ENCODE assay signal across 28 cellular contexts in the genomic region with DNA sequence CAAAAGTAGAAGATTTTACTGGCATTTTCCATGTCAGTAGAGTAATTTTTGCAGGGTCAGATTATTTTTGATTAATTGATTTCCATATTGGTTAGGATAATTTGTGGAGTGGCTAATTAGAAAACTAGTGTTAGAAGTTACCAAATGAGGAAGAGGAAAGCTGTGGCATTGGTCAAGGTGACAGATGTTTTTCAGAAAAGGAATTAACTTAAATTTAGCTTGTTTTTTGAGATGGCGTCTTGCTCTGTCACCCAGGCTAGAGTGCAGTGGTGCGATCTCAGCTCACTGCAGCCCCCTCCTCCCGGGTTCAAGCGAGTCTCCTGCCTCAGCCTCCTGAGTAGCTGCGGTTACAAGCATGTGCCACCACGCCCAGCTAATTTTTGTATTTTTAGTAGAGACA.
"Had no signal": no experiment of that assay in that cellular context is flagged by ENCODE, and none has a peak within 500 bp of the region (broad histone marks: within the 10 kb centered on the region; RNA-seq: fewer than 3 reads in every experiment).

No MANE protein-coding gene starts in this region.

- H3K27me3 ChIP-seq: breast epithelium, heart left ventricle, pancreas, suprapubic skin, tibial artery, upper lobe of right lung had no signal

- H3K4me1 ChIP-seq: breast epithelium, heart left ventricle, pancreas, psoas muscle, suprapubic skin, tibial artery, upper lobe of right lung had no signal

- H3K9me3 ChIP-seq: breast epithelium, heart left ventricle, pancreas, psoas muscle, suprapubic skin, tibial artery, upper lobe of right lung had no signal

- H3K4me3 ChIP-seq: breast epithelium, heart left ventricle, pancreas, psoas muscle, smooth muscle cell, suprapubic skin, tibial artery, upper lobe of right lung had no signal

- H3K9me3 Mint-ChIP-seq: activated CD4-positive, alpha-beta T cell treated with anti-CD3 and anti-CD28 coated beads, Interleukin-2, amount 10 ng/mL, durations not matched to agents 7 days and 5 days; activated CD8-positive, alpha-beta T cell treated with anti-CD3 and anti-CD28 coated beads for 36 hours; activated naive CD4-positive, alpha-beta T cell treated with anti-CD3 and anti-CD28 coated beads, Interleukin-2, amount 50 U/mL, for 72 hours; activated T-cell treated with anti-CD3 and anti-CD28 coated beads, Interleukin-2, amount 50 U/mL, for 4 hours; activated T-helper 17 cell treated with anti-CD3 and anti-CD28 coated beads, Interleukin-2, amount 50 U/mL, for 72 hours; naive thymus-derived CD8-positive, alpha-beta T cell; neural crest cell had no signal

- H3K27ac Mint-ChIP-seq: activated CD4-positive, alpha-beta T cell treated with anti-CD3 and anti-CD28 coated beads, Interleukin-2, amount 10 ng/mL, durations not matched to agents 7 days and 5 days; activated CD8-positive, alpha-beta T cell treated with anti-CD3 and anti-CD28 coated beads for 36 hours had no signal

- H3K4me2 ChIP-seq: smooth muscle cell had no signal

- H3K36me3 ChIP-seq: breast epithelium had no signal

- DNase-seq: activated CD4-positive, alpha-beta T cell treated with anti-CD3 and anti-CD28 coated beads for 1 hour; activated CD4-positive, alpha-beta T cell treated with anti-CD3 and anti-CD28 coated beads, Interleukin-2, amount 10 ng/mL, durations not matched to agents 7 days and 5 days; activated CD8-positive, alpha-beta T cell treated with anti-CD3 and anti-CD28 coated beads for 36 hours; activated gamma-delta T cell treated with Interleukin-2 at 50 U/mL for 16 hours; activated T-cell treated with anti-CD3 and anti-CD28 coated beads, Interleukin-2, amount 50 U/mL, for 4 hours; central memory CD4-positive, alpha-beta T cell; foreskin fibroblast; heart left ventricle; hypothalamus; midbrain; naive thymus-derived CD8-positive, alpha-beta T cell; nucleus accumbens; pancreas; psoas muscle; stimulated activated CD4-positive, alpha-beta T cell treated with anti-CD3 and anti-CD28 coated beads, Interleukin-1b, Interleukin-23, amount 100 ng/mL, for 48 hours; stimulated activated CD4-positive, alpha-beta T cell treated with anti-CD3 and anti-CD28 coated beads, Interleukin-4, amount 100 ng/mL, for 4 hours; stimulated activated CD8-positive, alpha-beta memory T cell treated with anti-CD3 and anti-CD28 coated beads, Interleukin-4, amount 100 ng/mL, for 48 hours; stimulated activated naive CD4-positive, alpha-beta T cell; T1000; tibial artery; upper lobe of right lung had no signal

- FAIRE-seq: pancreas had no signal

- H3K27me3 Mint-ChIP-seq: activated CD4-positive, alpha-beta T cell treated with anti-CD3 and anti-CD28 coated beads, Interleukin-2, amount 10 ng/mL, durations not matched to agents 7 days and 5 days; activated CD8-positive, alpha-beta T cell treated with anti-CD3 and anti-CD28 coated beads for 36 hours; activated T-helper 17 cell treated with anti-CD3 and anti-CD28 coated beads, Interleukin-2, amount 50 U/mL, for 72 hours; naive thymus-derived CD8-positive, alpha-beta T cell had no signal

- H3K4me1 Mint-ChIP-seq: neural crest cell had no signal

- H3K4me3 Mint-ChIP-seq: activated CD4-positive, alpha-beta T cell treated with anti-CD3 and anti-CD28 coated beads, Interleukin-2, amount 10 ng/mL, durations not matched to agents 7 days and 5 days; activated CD8-positive, alpha-beta T cell treated with anti-CD3 and anti-CD28 coated beads for 36 hours; activated T-cell treated with anti-CD3 and anti-CD28 coated beads, Interleukin-2, amount 50 U/mL, for 4 hours; activated T-helper 17 cell treated with anti-CD3 and anti-CD28 coated beads, Interleukin-2, amount 50 U/mL, for 72 hours; naive thymus-derived CD8-positive, alpha-beta T cell; neural crest cell had no signal

- H3K27ac ChIP-seq: breast epithelium, heart left ventricle, pancreas, psoas muscle, suprapubic skin, tibial artery, upper lobe of right lung had no signal

- ATAC-seq: activated CD8-positive, alpha-beta T cell treated with anti-CD3 and anti-CD28 coated beads for 36 hours; activated naive CD4-positive, alpha-beta T cell treated with anti-CD3 and anti-CD28 coated beads, Interleukin-2, amount 50 U/mL, for 72 hours; activated T-cell treated with anti-CD3 and anti-CD28 coated beads, Interleukin-2, amount 50 U/mL, for 4 hours; activated T-helper 17 cell treated with anti-CD3 and anti-CD28 coated beads, Interleukin-2, amount 50 U/mL, for 72 hours; esophagus mucosa; heart left ventricle; naive thymus-derived CD8-positive, alpha-beta T cell; pancreas; psoas muscle; upper lobe of right lung had no signal
